In genomic region chr13:113641426-113641825, GRCh38 we compare ENCODE assay signal across 26 cellular contexts. TPM values are rescaled to one million over a fixed set of nuclear protein-coding genes. Genes with fewer than 3 reads are reported as not detected.
"Had no signal": no experiment of that assay in that cellular context is flagged by ENCODE, and none has a peak within 500 bp of the region (broad histone marks: within the 10 kb centered on the region; RNA-seq: fewer than 3 reads in every experiment).

No MANE protein-coding gene starts in this region.

- H3K4me1 Mint-ChIP-seq: endodermal cell had no signal

- H3K27ac ChIP-seq: colonic mucosa, esophagus squamous epithelium, gastrocnemius medialis, right lobe of liver, tibial nerve, uterus had no signal

- H3K4me1 ChIP-seq: colonic mucosa, gastrocnemius medialis, uterus had no signal

- H3K4me3 Mint-ChIP-seq: activated CD4-positive, alpha-beta memory T cell treated with anti-CD3 and anti-CD28 coated beads for 36 hours; activated T-helper 17 cell treated with anti-CD3 and anti-CD28 coated beads, Interleukin-2, amount 50 U/mL, for 72 hours; central memory CD8-positive, alpha-beta T cell; endodermal cell; naive B cell; T-helper 17 cell had no signal

- ATAC-seq: activated naive CD4-positive, alpha-beta T cell treated with anti-CD3 and anti-CD28 coated beads, Interleukin-2, amount 50 U/mL, for 72 hours; activated T-helper 17 cell treated with anti-CD3 and anti-CD28 coated beads, Interleukin-2, amount 50 U/mL, for 72 hours; gastrocnemius medialis; mucosa of descending colon; right lobe of liver; stimulated activated naive CD8-positive, alpha-beta T cell treated with anti-CD3 and anti-CD28 coated beads, Interleukin-15, Interleukin-2, amounts not matched to agents 100 U/mL and 50 U/mL, for 24 hours; T-helper 17 cell had no signal

- H3K4me3 ChIP-seq: colonic mucosa, esophagus squamous epithelium, gastrocnemius medialis, mucosa of descending colon, right lobe of liver, smooth muscle cell, tibial nerve, uterus had no signal

- H3K27ac Mint-ChIP-seq: activated CD4-positive, alpha-beta memory T cell treated with anti-CD3 and anti-CD28 coated beads for 36 hours; activated naive CD4-positive, alpha-beta T cell treated with anti-CD3 and anti-CD28 coated beads, Interleukin-2, amount 50 U/mL, for 72 hours; activated T-helper 17 cell treated with anti-CD3 and anti-CD28 coated beads, Interleukin-2, amount 50 U/mL, for 72 hours; endodermal cell; T-helper 17 cell had no signal

- DNase-seq: activated CD4-positive, alpha-beta memory T cell treated with anti-CD3 and anti-CD28 coated beads for 36 hours; activated CD4-positive, alpha-beta T cell treated with anti-CD3 and anti-CD28 coated beads for 48 hours; colonic mucosa; endodermal cell; esophagus squamous epithelium; gastrocnemius medialis; hypothalamus; mesenchymal stem cell; mucosa of descending colon; naive B cell; nucleus accumbens; stimulated activated CD4-positive, alpha-beta T cell treated with anti-CD3 and anti-CD28 coated beads, Interleukin-4, amount 100 ng/mL, for 24 hours; SW 1271; T-helper 17 cell; uterus had no signal

- H3K9me3 ChIP-seq: colonic mucosa, gastrocnemius medialis, mucosa of descending colon, right lobe of liver, tibial nerve, uterus had no signal

- H3K27me3 ChIP-seq: colonic mucosa, esophagus squamous epithelium, gastrocnemius medialis, right lobe of liver, tibial nerve, uterus had no signal

- H3K27me3 Mint-ChIP-seq: activated CD4-positive, alpha-beta memory T cell treated with anti-CD3 and anti-CD28 coated beads for 36 hours; activated T-helper 17 cell treated with anti-CD3 and anti-CD28 coated beads, Interleukin-2, amount 50 U/mL, for 72 hours; central memory CD8-positive, alpha-beta T cell; naive B cell; T-helper 17 cell had no signal

- H3K9me3 Mint-ChIP-seq: activated naive CD4-positive, alpha-beta T cell treated with anti-CD3 and anti-CD28 coated beads, Interleukin-2, amount 50 U/mL, for 72 hours; activated T-helper 17 cell treated with anti-CD3 and anti-CD28 coated beads, Interleukin-2, amount 50 U/mL, for 72 hours; central memory CD8-positive, alpha-beta T cell; naive B cell had no signal

- H3K36me3 ChIP-seq: uterus had no signal

RNA-seq across cellular contexts. Expression of gene ATP4B, which starts 16.6 kb away (rescaled TPM):
- total RNA-seq: activated CD4-positive, alpha-beta memory T cell treated with anti-CD3 and anti-CD28 coated beads for 36 hours; activated naive CD4-positive, alpha-beta T cell treated with anti-CD3 and anti-CD28 coated beads, Interleukin-2, amount 50 U/mL, for 72 hours; activated T-helper 17 cell treated with anti-CD3 and anti-CD28 coated beads, Interleukin-2, amount 50 U/mL, for 72 hours; astrocyte; colonic mucosa; endodermal cell; esophagus squamous epithelium; gastrocnemius medialis; lower leg skin; right lobe of liver; smooth muscle cell; T-helper 17 cell; tibial nerve had no signal
- polyA plus RNA-seq: neural cell, smooth muscle cell had no signal

RNA-seq across cellular contexts. Expression of gene GRK1, which starts 25.6 kb away (rescaled TPM):
- total RNA-seq: activated CD4-positive, alpha-beta memory T cell treated with anti-CD3 and anti-CD28 coated beads for 36 hours; astrocyte; esophagus squamous epithelium; lower leg skin; right lobe of liver; smooth muscle cell; tibial nerve had no signal
- polyA plus RNA-seq: adipose tissue, smooth muscle cell had no signal
